ENCODE assay signal across 8 cellular contexts in genomic region chr17:68378202-68379149, GRCh38.
DNase-seq lines count a peak whose midpoint lies in the region; ATAC-seq and TF ChIP-seq lines count a peak whose summit lies in the region.

No MANE protein-coding gene starts in this region.

- H3K9me3 ChIP-seq in BLaER1: no peaks in the 10 kb centered on the region
- no peaks in the 10 kb centered on the region for H3K9me3 ChIP-seq in tibial nerve

- peaks cover 37% of the 10 kb centered on the region for H3K4me1 Mint-ChIP-seq in dendritic cell treated with granulocyte-macrophage colony-stimulating factor and Interleukin-4, amounts not matched to agents 40 ng/mL and 50 ng/mL, for 4 days (ENCODE audit: low read depth)

- 30 to 39% methylated on average over 16 to 23 of the region's 23 CpGs for WGBS in tibial nerve, 2 donors

- peak overlapping the region; percentile 9; the same call in 1 of the 2 replicates for H3K4me2 ChIP-seq in BLaER1

- peak; percentile 97 for TF ChIP-seq EP300 in tibial nerve (IDR thresholded peaks at IDR 0.05)

- H3K36me3 ChIP-seq in BLaER1: no peaks in the 10 kb centered on the region
- no peaks in the 10 kb centered on the region for H3K36me3 ChIP-seq in tibial nerve

- TF ChIP-seq POLR2A in tibial nerve (IDR thresholded peaks at IDR 0.05): peak; percentile 17 to 19

- TF ChIP-seq CTCF in tibial nerve (IDR thresholded peaks at IDR 0.05): peak in 1 of 5 experiments; percentile 13

- peak overlapping the region; percentile 55 for H3K27ac Mint-ChIP-seq in dendritic cell treated with granulocyte-macrophage colony-stimulating factor and Interleukin-4, amounts not matched to agents 40 ng/mL and 50 ng/mL, for 4 days

- H3K4me3 Mint-ChIP-seq in dendritic cell treated with granulocyte-macrophage colony-stimulating factor and Interleukin-4, amounts not matched to agents 40 ng/mL and 50 ng/mL, for 4 days: peak overlapping the region; percentile 51

- H3K27me3 ChIP-seq in BLaER1 (no peaks in the 10 kb centered on the region), tibial nerve (no peaks in the 10 kb centered on the region)

- H3K4me1 ChIP-seq in BLaER1 (peaks cover 15% of the 10 kb centered on the region), tibial nerve (peaks cover 0 to 35% (median 21%) of the 10 kb centered on the region in 4 donors)

- intact Hi-C loops in dendritic cell treated with granulocyte-macrophage colony-stimulating factor and Interleukin-4, amounts not matched to agents 40 ng/mL and 50 ng/mL, for 4 days (cut with micrococcal nuclease): loop anchor here (2.0 kb wide), 1 partner anchor 90 kb away; no protein-coding TSS in a partner anchor

- no peak overlapping the region for H3K27ac ChIP-seq in BLaER1
- peak overlapping the region; percentile 83 to 97 (median 88) for H3K27ac ChIP-seq in tibial nerve

- H3K9me3 Mint-ChIP-seq in dendritic cell treated with granulocyte-macrophage colony-stimulating factor and Interleukin-4, amounts not matched to agents 40 ng/mL and 50 ng/mL, for 4 days: no peaks in the 10 kb centered on the region

- H3K36me3 Mint-ChIP-seq in dendritic cell treated with granulocyte-macrophage colony-stimulating factor and Interleukin-4, amounts not matched to agents 40 ng/mL and 50 ng/mL, for 4 days (ENCODE audit: low read depth): no peaks in the 10 kb centered on the region

- H3K27me3 Mint-ChIP-seq in dendritic cell treated with granulocyte-macrophage colony-stimulating factor and Interleukin-4, amounts not matched to agents 40 ng/mL and 50 ng/mL, for 4 days: no peaks in the 10 kb centered on the region

- H4K20me1 ChIP-seq in BLaER1: no peaks in the 10 kb centered on the region

- H3K4me3 ChIP-seq in BLaER1: no peak overlapping the region
- H3K4me3 ChIP-seq in tibial nerve: peak overlapping the region in 1 of 4 donors; percentile 30

- peak; percentile 79 for DNase-seq in NCI-H2029 (lab: John Stamatoyannopoulos, UW)
- DNase-seq in lung microvascular endothelial cell (ENCODE audit: low read depth in 2 of 2): peak; percentile 71 to 99
- DNase-seq in tibial nerve (ENCODE audit: low spot score in 2 of 2): peak; percentile 94 to 96
- DNase-seq in HPDE6-E6E7 (ENCODE audit: extremely low spot score): no peak

- ATAC-seq in HG02840 (IDR thresholded peaks at IDR 0.05; ENCODE audit: low FRiP score, unreplicated experiment): no peak
- no peak for ATAC-seq in GM21723 (IDR thresholded peaks at IDR 0.05; ENCODE audit: unreplicated experiment)

- H3K9ac ChIP-seq in BLaER1: no peak overlapping the region
